ENCODE assay signal across 1 cellular context in the genomic region with DNA sequence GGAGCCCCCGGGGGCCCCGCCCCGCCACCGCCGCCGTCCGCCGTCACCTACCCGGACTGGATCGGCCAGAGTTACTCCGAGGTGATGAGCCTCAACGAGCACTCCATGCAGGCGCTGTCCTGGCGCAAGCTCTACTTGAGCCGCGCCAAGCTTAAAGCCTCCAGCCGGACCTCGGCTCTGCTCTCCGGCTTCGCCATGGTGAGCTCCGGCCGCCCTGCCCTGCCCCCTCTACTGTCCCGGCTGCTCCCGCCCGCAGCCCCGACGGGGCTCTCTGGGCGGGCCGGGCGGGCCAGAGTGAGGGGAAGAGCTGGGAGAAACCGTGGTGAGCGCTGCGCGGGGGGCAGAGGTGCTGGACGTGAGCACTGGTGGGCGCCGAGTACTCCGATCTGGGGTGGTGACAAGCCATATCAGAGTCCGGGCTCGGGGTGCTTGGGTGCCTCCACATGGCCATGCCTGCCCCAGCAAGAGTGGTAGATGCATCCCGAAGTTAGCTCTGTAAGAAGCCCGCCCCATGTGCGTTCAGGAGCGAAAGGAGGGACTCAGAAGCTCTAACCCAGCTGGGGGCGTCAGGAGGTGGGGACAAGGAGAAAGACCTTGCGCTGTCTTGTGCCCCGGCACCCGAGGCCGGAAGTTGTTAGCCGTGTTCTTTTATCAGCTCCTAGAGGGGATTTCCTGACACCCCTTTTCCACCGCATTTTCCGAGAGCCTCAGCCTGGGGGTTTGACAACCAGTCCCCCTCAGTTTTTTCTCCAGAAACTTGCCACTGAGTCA.
A peak's percentile ranks its signal among the peaks of the same experiment; 100 is the strongest.
TF ChIP-seq lines count a peak whose summit lies in the region.

No MANE protein-coding gene starts in this region.

TF ChIP-seq in HepG2, 621 proteins besides CTCF, POLR2A, EP300 and RAD21 (continued from another document and continues in another):
- TF ChIP-seq ZNF138 (CRISPR knock-in tag; IDR thresholded peaks at IDR 0.05; ENCODE audit: low read depth): no peak
- TF ChIP-seq TCF12 (IDR thresholded peaks at IDR 0.05): no peak
- TF ChIP-seq TCF12 (CRISPR knock-in tag; IDR thresholded peaks at IDR 0.05): 0 out of 2 replicates have a peak, but pooled peaks have one; percentile 7
- no peak for TF ChIP-seq ATF7 (IDR thresholded peaks at IDR 0.05)
- TF ChIP-seq ATF7 (CRISPR knock-in tag; IDR thresholded peaks at IDR 0.05): no peak
- no peak for TF ChIP-seq SAFB2 (CRISPR knock-in tag; IDR thresholded peaks at IDR 0.05; ENCODE audit: borderline replicate concordance, low read depth)
- TF ChIP-seq EZH2 (conservative IDR thresholded peaks at IDR 0.05; ENCODE audit: low read depth, low read length): no peak
- TF ChIP-seq, protein P1, sequence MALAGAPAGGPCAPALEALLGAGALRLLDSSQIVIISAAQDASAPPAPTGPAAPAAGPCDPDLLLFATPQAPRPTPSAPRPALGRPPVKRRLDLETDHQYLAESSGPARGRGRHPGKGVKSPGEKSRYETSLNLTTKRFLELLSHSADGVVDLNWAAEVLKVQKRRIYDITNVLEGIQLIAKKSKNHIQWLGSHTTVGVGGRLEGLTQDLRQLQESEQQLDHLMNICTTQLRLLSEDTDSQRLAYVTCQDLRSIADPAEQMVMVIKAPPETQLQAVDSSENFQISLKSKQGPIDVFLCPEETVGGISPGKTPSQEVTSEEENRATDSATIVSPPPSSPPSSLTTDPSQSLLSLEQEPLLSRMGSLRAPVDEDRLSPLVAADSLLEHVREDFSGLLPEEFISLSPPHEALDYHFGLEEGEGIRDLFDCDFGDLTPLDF (CRISPR knock-in tag; IDR thresholded peaks at IDR 0.05): no peak
- TF ChIP-seq ZKSCAN8 (CRISPR knock-in tag; IDR thresholded peaks at IDR 0.05; ENCODE audit: borderline replicate concordance): no peak
- no peak for TF ChIP-seq TCF7L2 (IDR thresholded peaks at IDR 0.05; ENCODE audit: low read depth, low read length)
- no peak for TF ChIP-seq ZNF577 (CRISPR knock-in tag; IDR thresholded peaks at IDR 0.05; ENCODE audit: borderline replicate concordance, low read depth)
- TF ChIP-seq TMF1 (CRISPR knock-in tag; IDR thresholded peaks at IDR 0.05; ENCODE audit: low read depth): no peak
- TF ChIP-seq CBX1 (IDR thresholded peaks at IDR 0.05; ENCODE audit: low read depth): no peak
- TF ChIP-seq PLRG1 (conservative IDR thresholded peaks at IDR 0.05): no peak
- no peak for TF ChIP-seq ZNF224 (CRISPR knock-in tag; IDR thresholded peaks at IDR 0.05)
- TF ChIP-seq SYNCRIP (IDR thresholded peaks at IDR 0.05; ENCODE audit: insufficient read depth, low read depth, low read length): no peak
- TF ChIP-seq ZNF432 (CRISPR knock-in tag; IDR thresholded peaks at IDR 0.05; ENCODE audit: borderline replicate concordance): no peak
- no peak for TF ChIP-seq ZSCAN20 (CRISPR knock-in tag; IDR thresholded peaks at IDR 0.05; ENCODE audit: borderline replicate concordance)
- TF ChIP-seq, protein P2, sequence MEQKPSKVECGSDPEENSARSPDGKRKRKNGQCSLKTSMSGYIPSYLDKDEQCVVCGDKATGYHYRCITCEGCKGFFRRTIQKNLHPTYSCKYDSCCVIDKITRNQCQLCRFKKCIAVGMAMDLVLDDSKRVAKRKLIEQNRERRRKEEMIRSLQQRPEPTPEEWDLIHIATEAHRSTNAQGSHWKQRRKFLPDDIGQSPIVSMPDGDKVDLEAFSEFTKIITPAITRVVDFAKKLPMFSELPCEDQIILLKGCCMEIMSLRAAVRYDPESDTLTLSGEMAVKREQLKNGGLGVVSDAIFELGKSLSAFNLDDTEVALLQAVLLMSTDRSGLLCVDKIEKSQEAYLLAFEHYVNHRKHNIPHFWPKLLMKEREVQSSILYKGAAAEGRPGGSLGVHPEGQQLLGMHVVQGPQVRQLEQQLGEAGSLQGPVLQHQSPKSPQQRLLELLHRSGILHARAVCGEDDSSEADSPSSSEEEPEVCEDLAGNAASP (CRISPR knock-in tag; IDR thresholded peaks at IDR 0.05; ENCODE audit: borderline replicate concordance): no peak
- no peak for TF ChIP-seq MZF1 (CRISPR knock-in tag; IDR thresholded peaks at IDR 0.05; ENCODE audit: borderline replicate concordance)
- no peak for TF ChIP-seq ZBTB3 (CRISPR knock-in tag; IDR thresholded peaks at IDR 0.05; ENCODE audit: borderline replicate concordance, low read depth)
- TF ChIP-seq, protein P3, sequence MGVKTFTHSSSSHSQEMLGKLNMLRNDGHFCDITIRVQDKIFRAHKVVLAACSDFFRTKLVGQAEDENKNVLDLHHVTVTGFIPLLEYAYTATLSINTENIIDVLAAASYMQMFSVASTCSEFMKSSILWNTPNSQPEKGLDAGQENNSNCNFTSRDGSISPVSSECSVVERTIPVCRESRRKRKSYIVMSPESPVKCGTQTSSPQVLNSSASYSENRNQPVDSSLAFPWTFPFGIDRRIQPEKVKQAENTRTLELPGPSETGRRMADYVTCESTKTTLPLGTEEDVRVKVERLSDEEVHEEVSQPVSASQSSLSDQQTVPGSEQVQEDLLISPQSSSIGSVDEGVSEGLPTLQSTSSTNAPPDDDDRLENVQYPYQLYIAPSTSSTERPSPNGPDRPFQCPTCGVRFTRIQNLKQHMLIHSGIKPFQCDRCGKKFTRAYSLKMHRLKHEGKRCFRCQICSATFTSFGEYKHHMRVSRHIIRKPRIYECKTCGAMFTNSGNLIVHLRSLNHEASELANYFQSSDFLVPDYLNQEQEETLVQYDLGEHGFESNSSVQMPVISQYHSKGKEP (CRISPR knock-in tag; IDR thresholded peaks at IDR 0.05): no peak
- TF ChIP-seq KLF12 (CRISPR knock-in tag; IDR thresholded peaks at IDR 0.05; ENCODE audit: borderline replicate concordance): no peak
- TF ChIP-seq, protein P4, sequence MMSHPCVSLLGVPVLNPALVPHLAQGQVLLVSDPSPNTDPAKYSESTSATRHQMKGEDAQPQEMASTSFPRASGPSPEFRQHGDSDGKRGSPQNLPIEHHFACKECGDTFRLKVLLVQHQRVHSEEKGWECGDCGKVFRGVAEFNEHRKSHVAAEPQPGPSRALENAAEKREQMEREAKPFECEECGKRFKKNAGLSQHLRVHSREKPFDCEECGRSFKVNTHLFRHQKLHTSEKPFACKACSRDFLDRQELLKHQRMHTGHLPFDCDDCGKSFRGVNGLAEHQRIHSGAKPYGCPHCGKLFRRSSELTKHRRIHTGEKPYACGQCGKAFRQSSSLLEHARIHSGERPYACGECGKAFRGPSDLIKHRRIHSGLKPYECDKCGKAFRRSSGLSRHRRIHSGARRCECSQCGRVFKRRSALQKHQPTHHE (CRISPR knock-in tag; IDR thresholded peaks at IDR 0.05; ENCODE audit: borderline replicate concordance): no peak
- TF ChIP-seq, protein P5, sequence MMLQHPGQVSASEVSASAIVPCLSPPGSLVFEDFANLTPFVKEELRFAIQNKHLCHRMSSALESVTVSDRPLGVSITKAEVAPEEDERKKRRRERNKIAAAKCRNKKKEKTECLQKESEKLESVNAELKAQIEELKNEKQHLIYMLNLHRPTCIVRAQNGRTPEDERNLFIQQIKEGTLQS (CRISPR knock-in tag; IDR thresholded peaks at IDR 0.05): no peak
- TF ChIP-seq ZBTB38 (CRISPR knock-in tag; IDR thresholded peaks at IDR 0.05): no peak
- TF ChIP-seq, protein P6, sequence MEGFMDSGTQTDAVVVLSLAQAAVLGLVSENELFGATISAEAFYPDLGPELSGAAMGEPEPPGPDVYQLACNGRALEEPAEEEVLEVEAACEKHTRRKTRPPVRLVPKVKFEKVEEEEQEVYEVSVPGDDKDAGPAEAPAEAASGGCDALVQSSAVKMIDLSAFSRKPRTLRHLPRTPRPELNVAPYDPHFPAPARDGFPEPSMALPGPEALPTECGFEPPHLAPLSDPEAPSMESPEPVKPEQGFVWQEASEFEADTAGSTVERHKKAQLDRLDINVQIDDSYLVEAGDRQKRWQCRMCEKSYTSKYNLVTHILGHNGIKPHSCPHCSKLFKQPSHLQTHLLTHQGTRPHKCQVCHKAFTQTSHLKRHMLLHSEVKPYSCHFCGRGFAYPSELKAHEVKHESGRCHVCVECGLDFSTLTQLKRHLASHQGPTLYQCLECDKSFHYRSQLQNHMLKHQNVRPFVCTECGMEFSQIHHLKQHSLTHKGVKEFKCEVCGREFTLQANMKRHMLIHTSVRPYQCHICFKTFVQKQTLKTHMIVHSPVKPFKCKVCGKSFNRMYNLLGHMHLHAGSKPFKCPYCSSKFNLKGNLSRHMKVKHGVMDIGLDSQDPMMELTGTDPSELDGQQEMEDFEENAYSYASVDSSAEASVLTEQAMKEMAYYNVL (CRISPR knock-in tag; IDR thresholded peaks at IDR 0.05; ENCODE audit: borderline replicate concordance): 0 out of 2 replicates have a peak, but pooled peaks have one; percentile 54
- no peak for TF ChIP-seq ZNF7 (CRISPR knock-in tag; IDR thresholded peaks at IDR 0.05)
- TF ChIP-seq NCOR1 (IDR thresholded peaks at IDR 0.05; ENCODE audit: borderline replicate concordance, low read length): no peak
- no peak for TF ChIP-seq ZNF674 (CRISPR knock-in tag; IDR thresholded peaks at IDR 0.05; ENCODE audit: low read depth)
- TF ChIP-seq STAT5B (CRISPR knock-in tag; IDR thresholded peaks at IDR 0.05): no peak
- no peak for TF ChIP-seq POLR2AphosphoS2 (IDR thresholded peaks at IDR 0.05; ENCODE audit: low read depth, low read length)
- TF ChIP-seq ZNF776 (CRISPR knock-in tag; IDR thresholded peaks at IDR 0.05): no peak
- TF ChIP-seq, protein P7, sequence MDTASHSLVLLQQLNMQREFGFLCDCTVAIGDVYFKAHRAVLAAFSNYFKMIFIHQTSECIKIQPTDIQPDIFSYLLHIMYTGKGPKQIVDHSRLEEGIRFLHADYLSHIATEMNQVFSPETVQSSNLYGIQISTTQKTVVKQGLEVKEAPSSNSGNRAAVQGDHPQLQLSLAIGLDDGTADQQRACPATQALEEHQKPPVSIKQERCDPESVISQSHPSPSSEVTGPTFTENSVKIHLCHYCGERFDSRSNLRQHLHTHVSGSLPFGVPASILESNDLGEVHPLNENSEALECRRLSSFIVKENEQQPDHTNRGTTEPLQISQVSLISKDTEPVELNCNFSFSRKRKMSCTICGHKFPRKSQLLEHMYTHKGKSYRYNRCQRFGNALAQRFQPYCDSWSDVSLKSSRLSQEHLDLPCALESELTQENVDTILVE (CRISPR knock-in tag; IDR thresholded peaks at IDR 0.05): no peak
- TF ChIP-seq ARID2 (CRISPR knock-in tag; IDR thresholded peaks at IDR 0.05; ENCODE audit: borderline replicate concordance): no peak
- TF ChIP-seq ZNF772 (CRISPR knock-in tag; IDR thresholded peaks at IDR 0.05): no peak
- 0 out of 2 replicates have a peak, but pooled peaks have one; percentile 10 for TF ChIP-seq GABPB1 (CRISPR knock-in tag; IDR thresholded peaks at IDR 0.05)
- TF ChIP-seq, protein P8, sequence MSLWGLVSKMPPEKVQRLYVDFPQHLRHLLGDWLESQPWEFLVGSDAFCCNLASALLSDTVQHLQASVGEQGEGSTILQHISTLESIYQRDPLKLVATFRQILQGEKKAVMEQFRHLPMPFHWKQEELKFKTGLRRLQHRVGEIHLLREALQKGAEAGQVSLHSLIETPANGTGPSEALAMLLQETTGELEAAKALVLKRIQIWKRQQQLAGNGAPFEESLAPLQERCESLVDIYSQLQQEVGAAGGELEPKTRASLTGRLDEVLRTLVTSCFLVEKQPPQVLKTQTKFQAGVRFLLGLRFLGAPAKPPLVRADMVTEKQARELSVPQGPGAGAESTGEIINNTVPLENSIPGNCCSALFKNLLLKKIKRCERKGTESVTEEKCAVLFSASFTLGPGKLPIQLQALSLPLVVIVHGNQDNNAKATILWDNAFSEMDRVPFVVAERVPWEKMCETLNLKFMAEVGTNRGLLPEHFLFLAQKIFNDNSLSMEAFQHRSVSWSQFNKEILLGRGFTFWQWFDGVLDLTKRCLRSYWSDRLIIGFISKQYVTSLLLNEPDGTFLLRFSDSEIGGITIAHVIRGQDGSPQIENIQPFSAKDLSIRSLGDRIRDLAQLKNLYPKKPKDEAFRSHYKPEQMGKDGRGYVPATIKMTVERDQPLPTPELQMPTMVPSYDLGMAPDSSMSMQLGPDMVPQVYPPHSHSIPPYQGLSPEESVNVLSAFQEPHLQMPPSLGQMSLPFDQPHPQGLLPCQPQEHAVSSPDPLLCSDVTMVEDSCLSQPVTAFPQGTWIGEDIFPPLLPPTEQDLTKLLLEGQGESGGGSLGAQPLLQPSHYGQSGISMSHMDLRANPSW (CRISPR knock-in tag; IDR thresholded peaks at IDR 0.05; ENCODE audit: borderline replicate concordance): no peak
- TF ChIP-seq, protein P9, sequence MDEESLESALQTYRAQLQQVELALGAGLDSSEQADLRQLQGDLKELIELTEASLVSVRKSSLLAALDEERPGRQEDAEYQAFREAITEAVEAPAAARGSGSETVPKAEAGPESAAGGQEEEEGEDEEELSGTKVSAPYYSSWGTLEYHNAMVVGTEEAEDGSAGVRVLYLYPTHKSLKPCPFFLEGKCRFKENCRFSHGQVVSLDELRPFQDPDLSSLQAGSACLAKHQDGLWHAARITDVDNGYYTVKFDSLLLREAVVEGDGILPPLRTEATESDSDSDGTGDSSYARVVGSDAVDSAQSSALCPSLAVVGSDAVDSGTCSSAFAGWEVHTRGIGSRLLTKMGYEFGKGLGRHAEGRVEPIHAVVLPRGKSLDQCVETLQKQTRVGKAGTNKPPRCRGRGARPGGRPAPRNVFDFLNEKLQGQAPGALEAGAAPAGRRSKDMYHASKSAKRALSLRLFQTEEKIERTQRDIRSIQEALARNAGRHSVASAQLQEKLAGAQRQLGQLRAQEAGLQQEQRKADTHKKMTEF (CRISPR knock-in tag; IDR thresholded peaks at IDR 0.05): no peak
- TF ChIP-seq ZNF225 (CRISPR knock-in tag; IDR thresholded peaks at IDR 0.05): no peak
- TF ChIP-seq HDAC2 (CRISPR knock-in tag; IDR thresholded peaks at IDR 0.05): peak; percentile 30; the same call in 1 of the 2 replicates
- no peak for TF ChIP-seq ZNF629 (CRISPR knock-in tag; conservative IDR thresholded peaks at IDR 0.05)
- TF ChIP-seq, protein P10, sequence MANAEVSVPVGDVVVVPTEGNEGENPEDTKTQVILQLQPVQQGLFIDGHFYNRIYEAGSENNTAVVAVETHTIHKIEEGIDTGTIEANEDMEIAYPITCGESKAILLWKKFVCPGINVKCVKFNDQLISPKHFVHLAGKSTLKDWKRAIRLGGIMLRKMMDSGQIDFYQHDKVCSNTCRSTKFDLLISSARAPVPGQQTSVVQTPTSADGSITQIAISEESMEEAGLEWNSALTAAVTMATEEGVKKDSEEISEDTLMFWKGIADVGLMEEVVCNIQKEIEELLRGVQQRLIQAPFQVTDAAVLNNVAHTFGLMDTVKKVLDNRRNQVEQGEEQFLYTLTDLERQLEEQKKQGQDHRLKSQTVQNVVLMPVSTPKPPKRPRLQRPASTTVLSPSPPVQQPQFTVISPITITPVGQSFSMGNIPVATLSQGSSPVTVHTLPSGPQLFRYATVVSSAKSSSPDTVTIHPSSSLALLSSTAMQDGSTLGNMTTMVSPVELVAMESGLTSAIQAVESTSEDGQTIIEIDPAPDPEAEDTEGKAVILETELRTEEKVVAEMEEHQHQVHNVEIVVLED (CRISPR knock-in tag; IDR thresholded peaks at IDR 0.05; ENCODE audit: borderline replicate concordance): no peak
- TF ChIP-seq MXI1 (IDR thresholded peaks at IDR 0.05; ENCODE audit: borderline replicate concordance, low read depth, low read length): no peak; the same call in 2 of the 3 replicates
- TF ChIP-seq, protein P11, sequence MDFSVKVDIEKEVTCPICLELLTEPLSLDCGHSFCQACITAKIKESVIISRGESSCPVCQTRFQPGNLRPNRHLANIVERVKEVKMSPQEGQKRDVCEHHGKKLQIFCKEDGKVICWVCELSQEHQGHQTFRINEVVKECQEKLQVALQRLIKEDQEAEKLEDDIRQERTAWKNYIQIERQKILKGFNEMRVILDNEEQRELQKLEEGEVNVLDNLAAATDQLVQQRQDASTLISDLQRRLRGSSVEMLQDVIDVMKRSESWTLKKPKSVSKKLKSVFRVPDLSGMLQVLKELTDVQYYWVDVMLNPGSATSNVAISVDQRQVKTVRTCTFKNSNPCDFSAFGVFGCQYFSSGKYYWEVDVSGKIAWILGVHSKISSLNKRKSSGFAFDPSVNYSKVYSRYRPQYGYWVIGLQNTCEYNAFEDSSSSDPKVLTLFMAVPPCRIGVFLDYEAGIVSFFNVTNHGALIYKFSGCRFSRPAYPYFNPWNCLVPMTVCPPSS (IDR thresholded peaks at IDR 0.05): no peak
- TF ChIP-seq, protein P12, sequence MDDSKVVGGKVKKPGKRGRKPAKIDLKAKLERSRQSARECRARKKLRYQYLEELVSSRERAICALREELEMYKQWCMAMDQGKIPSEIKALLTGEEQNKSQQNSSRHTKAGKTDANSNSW (CRISPR knock-in tag; IDR thresholded peaks at IDR 0.05; ENCODE audit: borderline replicate concordance): no peak
